In genomic region chr2:168155036-168155435, GRCh38 we compare ENCODE assay signal across 1 cellular context.
TF ChIP-seq lines count a peak whose summit lies in the region.

No MANE protein-coding gene starts in this region.

TF ChIP-seq in IMR-90, 13 proteins besides CTCF, POLR2A, EP300 and RAD21:
- TF ChIP-seq CEBPB (IDR thresholded peaks at IDR 0.05; ENCODE audit: low read depth, low read length): peak; percentile 32
- TF ChIP-seq MAFK (IDR thresholded peaks at IDR 0.05; ENCODE audit: low read depth, low read length): no peak
